Comparison of ENCODE assay signal across 1 cellular context in genomic region chr17:7217113-7217987, GRCh38.
TF ChIP-seq lines count a peak whose summit lies in the region.

No MANE protein-coding gene starts in this region.

TF ChIP-seq in HCT116, 20 proteins besides CTCF, POLR2A, EP300 and RAD21 (continued from another document):
- TF ChIP-seq REST (IDR thresholded peaks at IDR 0.05; ENCODE audit: low read depth) (no peak), JUND (IDR thresholded peaks at IDR 0.05) (no peak)
